Comparison of ENCODE assay signal across 14 cellular contexts in genomic region chr2:182618672-182619079, GRCh38.
DNase-seq lines count a peak whose midpoint lies in the region; ATAC-seq and TF ChIP-seq lines count a peak whose summit lies in the region.
"Had no signal": no experiment of that assay in that cellular context is flagged by ENCODE, and none has a peak within 500 bp of the region (broad histone marks: within the 10 kb centered on the region; RNA-seq: fewer than 3 reads in every experiment).

No MANE protein-coding gene starts in this region.

- no peak overlapping the region for H2AFZ ChIP-seq in PC-9

- no peaks in the 10 kb centered on the region for H3F3A ChIP-seq in PC-9 (ENCODE audit: insufficient read depth, low read depth)

- no peak for TF ChIP-seq POLR2A in testis (IDR thresholded peaks at IDR 0.05)

- no peak for TF ChIP-seq CTCF in choroid plexus epithelial cell (conservative IDR thresholded peaks at IDR 0.05; ENCODE audit: low read depth, low read length)
- TF ChIP-seq CTCF in testis (IDR thresholded peaks at IDR 0.05) = no peak
- TF ChIP-seq CTCF in PC-9 (conservative IDR thresholded peaks at IDR 0.05) = no peak

- no peaks in the 10 kb centered on the region for H3K36me3 ChIP-seq in testis (ENCODE audit: low read depth, missing control alignments)
- H3K36me3 ChIP-seq in PC-9 (ENCODE audit: low read depth) = no peaks in the 10 kb centered on the region
- H3K36me3 ChIP-seq: WERI-Rb-1 had no signal

- POLR2A ChIA-PET in PC-9 (lab: Charles Lee; ENCODE audit: unreplicated experiment) = no interaction called here

- BruUV-seq in PC-9 (replicated peaks; lab: Mats Ljungman, UMichigan) = no TSS peak

- 60 to 63% methylated on average over 6 of the region's 6 CpGs for WGBS in testis, 2 donors

- no peaks in the 10 kb centered on the region for H3K9me2 ChIP-seq in PC-9 (ENCODE audit: insufficient read depth)

- H3K9me3 ChIP-seq in testis = no peaks in the 10 kb centered on the region
- no peaks in the 10 kb centered on the region for H3K9me3 ChIP-seq in PC-9 (ENCODE audit: insufficient read depth, low read depth)

- CTCF ChIA-PET in PC-9 (lab: Charles Lee) = no interaction called here

- H3K27ac ChIP-seq in testis = no peak overlapping the region
- H3K27ac ChIP-seq in PC-9 = no peak overlapping the region
- H3K27ac ChIP-seq: WERI-Rb-1 had no signal

- H4K20me1 ChIP-seq in PC-9 (ENCODE audit: insufficient read depth) = no peaks in the 10 kb centered on the region

- ATAC-seq in left colon (peak; percentile 29), GM21723 (IDR thresholded peaks at IDR 0.05; ENCODE audit: unreplicated experiment) (no peak)
- ATAC-seq: activated naive CD8-positive, alpha-beta T cell treated with anti-CD3 and anti-CD28 coated beads, Interleukin-2, amount 50 U/mL, for 24 hours had no signal

- intact Hi-C loops in left colon (cut with DNase I, micrococcal nuclease) (no loop called here), testis (cut with DNase I; ENCODE audit: low total_unique reads) (no loop called here), PC-9 (cut with micrococcal nuclease; ENCODE audit: unreplicated experiment) (no loop called here)

- H3K4me3 ChIP-seq in choroid plexus epithelial cell (ENCODE audit: low read depth, low read length) (no peak overlapping the region), testis (no peak overlapping the region), PC-9 (no peak overlapping the region)

- no peaks in the 10 kb centered on the region for H3K79me2 ChIP-seq in PC-9 (ENCODE audit: low read depth)

- no peak overlapping the region for H3K4me2 ChIP-seq in PC-9

- H3K27me3 ChIP-seq in testis (no peaks in the 10 kb centered on the region), PC-9 (ENCODE audit: insufficient read depth, low read depth) (no peaks in the 10 kb centered on the region)

- no peaks in the 10 kb centered on the region for H3K4me1 ChIP-seq in testis
- H3K4me1 ChIP-seq in PC-9 (replicated peaks; ENCODE audit: insufficient read depth) = no peaks in the 10 kb centered on the region

- DNase-seq in COLO829 (ENCODE audit: low spot score) (peak; percentile 51), M059J (ENCODE audit: low read depth) (peak; percentile 67), choroid plexus epithelial cell (ENCODE audit: low read depth) (peak; percentile 43), left colon (no peak), testis (no peak), PC-9 (no peak), activated T-cell treated with anti-CD3 and anti-CD28 coated beads for 4 hours (no peak)
- DNase-seq: activated CD4-positive, alpha-beta memory T cell treated with anti-CD3 and anti-CD28 coated beads, Interleukin-2, amount 10 ng/mL, durations not matched to agents 7 days and 5 days; activated naive CD8-positive, alpha-beta T cell treated with anti-CD3 and anti-CD28 coated beads, Interleukin-2, amount 50 U/mL, for 24 hours; NCI-H2029; NCI-H526; stimulated activated naive CD4-positive, alpha-beta T cell; WERI-Rb-1 had no signal

Comparison
In these comparisons a context has a peak if more than half of its experiments do, and no peak if none do; other contexts are left out.
1. DNase-seq: peak in COLO829 (single experiment), M059J (single experiment) and choroid plexus epithelial cell (single experiment); none in left colon (0 of 2), testis (single experiment), PC-9 (0 of 2) and activated T-cell treated with anti-CD3 and anti-CD28 coated beads for 4 hours (single experiment).